13 cellular contexts compared by ENCODE assay signal in the genomic region with DNA sequence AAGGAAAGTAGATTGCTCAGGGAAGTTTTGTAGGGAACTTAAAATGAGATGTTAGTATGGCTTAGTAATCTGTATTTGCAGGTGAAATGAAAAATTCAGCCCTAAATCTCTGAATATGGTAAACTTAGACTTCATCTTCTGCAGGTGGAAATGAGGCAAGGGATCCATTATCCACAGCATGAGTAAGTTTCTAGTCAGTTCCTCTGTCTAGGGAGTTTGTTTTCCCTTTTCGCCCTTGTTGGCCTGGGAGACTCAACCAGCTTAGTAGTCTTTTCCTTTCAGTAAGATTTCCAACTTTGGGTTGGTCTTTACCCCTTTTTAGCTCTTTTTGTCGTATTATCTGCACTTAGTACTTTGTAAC.
DNase-seq lines count a peak whose midpoint lies in the region; ATAC-seq, FAIRE-seq and TF ChIP-seq lines count a peak whose summit lies in the region.
"Had no signal": no experiment of that assay in that cellular context is flagged by ENCODE, and none has a peak within 500 bp of the region (broad histone marks: within the 10 kb centered on the region; RNA-seq: fewer than 3 reads in every experiment).

No MANE protein-coding gene starts in this region.

- 67 to 70% (median 69%) methylated on average over 2 of the region's 2 CpGs for WGBS in small intestine, 3 donors

- H3K4me1 ChIP-seq in small intestine (ENCODE audit: control insufficient read depth in 2 of 2, insufficient read depth in 1 of 2, low read depth in 1 of 2, low read length in 1 of 2) = no peaks in the 10 kb centered on the region

- no peaks in the 10 kb centered on the region for H3K27me3 ChIP-seq in small intestine (ENCODE audit: control insufficient read depth in 2 of 2, insufficient read depth in 2 of 2, low read length in 2 of 2)

- H3K4me3 ChIP-seq in fibroblast of pulmonary artery (replicated peaks; ENCODE audit: low read depth, low read length) (no peak overlapping the region), small intestine (ENCODE audit: low read depth in 1 of 2, low read length in 2 of 2) (no peak overlapping the region)
- H3K4me3 ChIP-seq: skin epidermis had no signal

- peak; percentile 30 for ATAC-seq in GM18909 (IDR thresholded peaks at IDR 0.05; ENCODE audit: poor library complexity, unreplicated experiment)
- peak; percentile 11 for ATAC-seq in GM21786 (IDR thresholded peaks at IDR 0.05; ENCODE audit: unreplicated experiment)
- peak; percentile 18 for ATAC-seq in HG03432 (IDR thresholded peaks at IDR 0.05; ENCODE audit: unreplicated experiment)
- ATAC-seq: CD8-positive, alpha-beta T cell; naive thymus-derived CD4-positive, alpha-beta T cell had no signal

- FAIRE-seq in small intestine (lab: Jason Lieb, UNC) = no peak
- FAIRE-seq: keratinocyte had no signal

- no peaks in the 10 kb centered on the region for H3K9me3 ChIP-seq in small intestine (ENCODE audit: control insufficient read depth, low read depth)

- DNase-seq in fibroblast of pulmonary artery (ENCODE audit: low read depth) (peak; percentile 31), CD1c-positive myeloid dendritic cell (ENCODE audit: extremely low spot score) (no peak), activated T-cell treated with anti-CD3 and anti-CD28 coated beads for 4 hours (no peak), A172 (ENCODE audit: low spot score) (no peak), small intestine (no peak)
- DNase-seq: CD8-positive, alpha-beta T cell; naive thymus-derived CD4-positive, alpha-beta T cell; NCI-H1436 treated with DMSO at 0.1 percent for 48 hours had no signal

- no peaks in the 10 kb centered on the region for H3K36me3 ChIP-seq in small intestine (ENCODE audit: control insufficient read depth in 2 of 2, insufficient read depth in 2 of 2, low read length in 2 of 2)

- no peak for TF ChIP-seq CTCF in fibroblast of pulmonary artery (IDR thresholded peaks at IDR 0.05; ENCODE audit: low read length, missing control alignments)

- H3K27ac ChIP-seq in small intestine (ENCODE audit: low read depth in 1 of 2, low read length in 1 of 2) = no peak overlapping the region
- H3K27ac ChIP-seq: skin epidermis had no signal
